ENCODE assay signal across 1 cellular context in the genomic region with DNA sequence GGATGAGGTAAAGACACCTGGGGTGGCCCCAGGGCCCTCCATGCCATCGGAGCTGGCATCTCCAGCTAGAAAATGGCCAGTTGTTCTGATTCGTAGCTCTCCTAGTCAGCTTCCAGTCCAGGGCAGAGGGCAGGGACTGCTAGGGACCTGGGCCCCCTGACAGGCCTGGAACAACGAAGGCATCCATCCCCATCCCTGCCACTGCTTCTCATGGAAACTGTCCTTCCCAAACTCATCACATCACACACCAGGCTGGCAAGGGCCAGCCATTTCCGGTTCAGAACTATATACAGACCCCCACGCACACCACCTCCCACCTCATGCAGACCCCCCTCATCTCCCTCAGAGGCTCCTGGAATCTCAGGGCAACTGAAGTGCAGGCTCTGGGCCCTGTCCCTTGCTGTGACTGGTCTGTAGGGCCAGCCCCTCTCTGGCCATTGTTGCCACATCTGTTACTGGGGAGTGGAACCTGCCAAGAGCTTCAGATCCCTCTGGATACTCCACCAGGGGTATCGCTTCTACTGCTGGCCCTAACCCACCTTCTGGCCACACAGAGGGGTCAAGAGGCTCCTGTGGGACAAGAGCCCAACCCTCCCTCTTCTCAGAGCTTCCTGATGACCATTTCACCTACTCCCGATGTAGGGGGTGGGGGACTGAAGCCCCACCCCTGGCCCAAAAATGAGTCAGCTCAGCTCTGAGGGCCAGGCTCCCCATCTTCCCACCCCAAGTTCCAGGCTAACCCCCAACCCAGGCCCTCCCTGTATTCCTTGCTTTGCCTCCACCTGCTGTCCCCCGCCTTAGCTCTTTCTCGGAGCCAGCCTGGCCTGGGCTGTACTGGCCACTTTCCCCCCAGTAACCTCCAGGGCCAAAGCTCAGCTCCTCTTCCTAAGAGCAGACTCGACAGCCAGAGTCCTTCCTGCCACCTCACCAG.
TF ChIP-seq lines count a peak whose summit lies in the region.

No MANE protein-coding gene starts in this region.

TF ChIP-seq in WTC11, 78 proteins besides CTCF, POLR2A, EP300 and RAD21 (continued from another document):
- TF ChIP-seq, protein P1, sequence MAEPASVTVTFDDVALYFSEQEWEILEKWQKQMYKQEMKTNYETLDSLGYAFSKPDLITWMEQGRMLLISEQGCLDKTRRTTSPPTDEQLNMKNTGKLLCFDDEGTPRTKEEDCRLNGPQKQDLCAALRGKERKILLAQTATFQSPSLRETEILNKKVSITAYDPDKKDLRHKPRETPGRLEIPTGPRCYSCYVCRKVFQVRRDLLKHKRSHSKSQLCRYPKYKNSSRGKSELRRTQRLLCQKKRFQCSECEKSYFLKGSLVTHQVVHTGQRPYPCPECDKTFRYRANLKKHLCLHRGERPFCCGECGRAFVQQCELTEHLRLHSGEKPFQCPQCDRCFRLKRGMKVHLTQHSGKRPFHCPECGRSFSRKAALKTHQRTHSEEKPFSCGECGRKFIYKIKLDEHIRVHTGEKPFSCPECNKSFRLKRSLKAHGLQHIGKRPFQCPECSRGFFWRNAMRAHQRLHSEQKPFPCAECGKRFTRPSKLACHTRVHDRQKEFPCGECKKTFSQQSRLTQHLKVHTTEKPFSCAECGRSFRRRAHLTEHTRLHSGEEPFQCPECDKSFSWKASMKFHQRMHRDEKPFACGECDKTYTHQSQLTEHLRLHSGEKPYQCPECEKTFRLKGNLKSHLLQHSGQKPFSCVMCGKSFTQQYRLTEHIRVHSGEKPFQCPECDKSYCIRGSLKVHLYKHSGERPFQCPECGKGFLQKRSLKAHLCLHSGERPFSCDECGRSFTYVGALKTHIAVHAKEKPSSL (CRISPR knock-in tag; conservative IDR thresholded peaks at IDR 0.05) = no peak
- TF ChIP-seq NFE2L1 (CRISPR knock-in tag; IDR thresholded peaks at IDR 0.05) = no peak
- TF ChIP-seq, protein P2, sequence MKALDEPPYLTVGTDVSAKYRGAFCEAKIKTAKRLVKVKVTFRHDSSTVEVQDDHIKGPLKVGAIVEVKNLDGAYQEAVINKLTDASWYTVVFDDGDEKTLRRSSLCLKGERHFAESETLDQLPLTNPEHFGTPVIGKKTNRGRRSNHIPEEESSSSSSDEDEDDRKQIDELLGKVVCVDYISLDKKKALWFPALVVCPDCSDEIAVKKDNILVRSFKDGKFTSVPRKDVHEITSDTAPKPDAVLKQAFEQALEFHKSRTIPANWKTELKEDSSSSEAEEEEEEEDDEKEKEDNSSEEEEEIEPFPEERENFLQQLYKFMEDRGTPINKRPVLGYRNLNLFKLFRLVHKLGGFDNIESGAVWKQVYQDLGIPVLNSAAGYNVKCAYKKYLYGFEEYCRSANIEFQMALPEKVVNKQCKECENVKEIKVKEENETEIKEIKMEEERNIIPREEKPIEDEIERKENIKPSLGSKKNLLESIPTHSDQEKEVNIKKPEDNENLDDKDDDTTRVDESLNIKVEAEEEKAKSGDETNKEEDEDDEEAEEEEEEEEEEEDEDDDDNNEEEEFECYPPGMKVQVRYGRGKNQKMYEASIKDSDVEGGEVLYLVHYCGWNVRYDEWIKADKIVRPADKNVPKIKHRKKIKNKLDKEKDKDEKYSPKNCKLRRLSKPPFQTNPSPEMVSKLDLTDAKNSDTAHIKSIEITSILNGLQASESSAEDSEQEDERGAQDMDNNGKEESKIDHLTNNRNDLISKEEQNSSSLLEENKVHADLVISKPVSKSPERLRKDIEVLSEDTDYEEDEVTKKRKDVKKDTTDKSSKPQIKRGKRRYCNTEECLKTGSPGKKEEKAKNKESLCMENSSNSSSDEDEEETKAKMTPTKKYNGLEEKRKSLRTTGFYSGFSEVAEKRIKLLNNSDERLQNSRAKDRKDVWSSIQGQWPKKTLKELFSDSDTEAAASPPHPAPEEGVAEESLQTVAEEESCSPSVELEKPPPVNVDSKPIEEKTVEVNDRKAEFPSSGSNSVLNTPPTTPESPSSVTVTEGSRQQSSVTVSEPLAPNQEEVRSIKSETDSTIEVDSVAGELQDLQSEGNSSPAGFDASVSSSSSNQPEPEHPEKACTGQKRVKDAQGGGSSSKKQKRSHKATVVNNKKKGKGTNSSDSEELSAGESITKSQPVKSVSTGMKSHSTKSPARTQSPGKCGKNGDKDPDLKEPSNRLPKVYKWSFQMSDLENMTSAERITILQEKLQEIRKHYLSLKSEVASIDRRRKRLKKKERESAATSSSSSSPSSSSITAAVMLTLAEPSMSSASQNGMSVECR (CRISPR knock-in tag; IDR thresholded peaks at IDR 0.05; ENCODE audit: borderline replicate concordance) = no peak
